In the genomic region with DNA sequence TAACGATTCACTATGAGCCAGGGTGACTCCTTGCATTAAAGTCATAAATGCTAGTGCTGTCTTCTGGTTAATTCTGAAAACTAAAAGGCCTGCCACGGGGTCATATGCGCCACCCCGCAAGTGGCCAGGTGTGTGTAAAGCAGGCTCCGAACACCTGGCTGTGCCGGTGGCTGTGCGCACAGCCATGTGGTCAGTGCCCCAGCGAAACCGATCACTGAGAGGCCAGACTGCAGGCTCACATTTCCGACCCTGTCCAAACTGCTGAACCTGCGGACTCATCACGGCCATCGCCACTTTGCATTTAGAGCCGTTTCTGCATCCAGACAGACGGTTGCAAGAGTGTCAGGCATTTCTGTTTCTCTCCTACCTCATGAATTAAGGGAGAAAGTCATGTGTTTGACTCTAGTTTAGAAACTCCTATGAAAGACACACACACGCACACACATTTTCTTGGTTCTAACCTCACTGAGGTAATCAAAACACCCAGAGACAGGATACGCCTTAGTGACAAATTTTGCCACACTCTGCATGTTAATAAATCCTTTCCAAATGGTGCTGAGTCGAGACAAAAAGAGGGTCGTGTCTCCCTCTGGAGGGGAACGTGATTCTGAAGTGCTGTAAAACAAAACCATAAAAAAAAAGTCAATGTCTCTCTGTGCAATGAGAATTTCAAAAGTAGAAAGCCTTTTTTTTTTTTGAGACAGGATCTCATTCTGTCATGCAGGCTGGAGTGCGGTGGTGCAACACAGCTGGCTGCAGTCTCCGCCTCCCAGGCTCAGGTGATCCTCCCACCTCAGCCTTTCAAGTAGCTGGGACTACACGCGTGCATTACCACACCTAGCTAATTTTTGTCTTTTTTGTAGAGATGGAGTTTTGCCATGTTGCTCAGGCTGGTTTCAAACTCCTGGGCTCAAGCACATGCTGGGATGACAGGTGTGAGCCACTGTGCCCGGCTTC, we compare ENCODE assay signal across 1 cellular context.
TF ChIP-seq lines count a peak whose summit lies in the region.

No MANE protein-coding gene starts in this region.

TF ChIP-seq in GM23338, 12 proteins besides CTCF, POLR2A, EP300 and RAD21:
- no peak for TF ChIP-seq ZNF331 (CRISPR knock-in tag; IDR thresholded peaks at IDR 0.05; ENCODE audit: low read depth)
- TF ChIP-seq POLR2AphosphoS5 (IDR thresholded peaks at IDR 0.05; ENCODE audit: low read depth): no peak
- no peak for TF ChIP-seq STAT1 (IDR thresholded peaks at IDR 0.05; ENCODE audit: unreplicated experiment)
- TF ChIP-seq, protein P1, sequence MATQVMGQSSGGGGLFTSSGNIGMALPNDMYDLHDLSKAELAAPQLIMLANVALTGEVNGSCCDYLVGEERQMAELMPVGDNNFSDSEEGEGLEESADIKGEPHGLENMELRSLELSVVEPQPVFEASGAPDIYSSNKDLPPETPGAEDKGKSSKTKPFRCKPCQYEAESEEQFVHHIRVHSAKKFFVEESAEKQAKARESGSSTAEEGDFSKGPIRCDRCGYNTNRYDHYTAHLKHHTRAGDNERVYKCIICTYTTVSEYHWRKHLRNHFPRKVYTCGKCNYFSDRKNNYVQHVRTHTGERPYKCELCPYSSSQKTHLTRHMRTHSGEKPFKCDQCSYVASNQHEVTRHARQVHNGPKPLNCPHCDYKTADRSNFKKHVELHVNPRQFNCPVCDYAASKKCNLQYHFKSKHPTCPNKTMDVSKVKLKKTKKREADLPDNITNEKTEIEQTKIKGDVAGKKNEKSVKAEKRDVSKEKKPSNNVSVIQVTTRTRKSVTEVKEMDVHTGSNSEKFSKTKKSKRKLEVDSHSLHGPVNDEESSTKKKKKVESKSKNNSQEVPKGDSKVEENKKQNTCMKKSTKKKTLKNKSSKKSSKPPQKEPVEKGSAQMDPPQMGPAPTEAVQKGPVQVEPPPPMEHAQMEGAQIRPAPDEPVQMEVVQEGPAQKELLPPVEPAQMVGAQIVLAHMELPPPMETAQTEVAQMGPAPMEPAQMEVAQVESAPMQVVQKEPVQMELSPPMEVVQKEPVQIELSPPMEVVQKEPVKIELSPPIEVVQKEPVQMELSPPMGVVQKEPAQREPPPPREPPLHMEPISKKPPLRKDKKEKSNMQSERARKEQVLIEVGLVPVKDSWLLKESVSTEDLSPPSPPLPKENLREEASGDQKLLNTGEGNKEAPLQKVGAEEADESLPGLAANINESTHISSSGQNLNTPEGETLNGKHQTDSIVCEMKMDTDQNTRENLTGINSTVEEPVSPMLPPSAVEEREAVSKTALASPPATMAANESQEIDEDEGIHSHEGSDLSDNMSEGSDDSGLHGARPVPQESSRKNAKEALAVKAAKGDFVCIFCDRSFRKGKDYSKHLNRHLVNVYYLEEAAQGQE (IDR thresholded peaks at IDR 0.05; ENCODE audit: unreplicated experiment): no peak
- no peak for TF ChIP-seq JUNB (IDR thresholded peaks at IDR 0.05; ENCODE audit: unreplicated experiment)
- no peak for TF ChIP-seq CREB1 (CRISPR knock-in tag; IDR thresholded peaks at IDR 0.05; ENCODE audit: low read depth)
- TF ChIP-seq, protein P2, sequence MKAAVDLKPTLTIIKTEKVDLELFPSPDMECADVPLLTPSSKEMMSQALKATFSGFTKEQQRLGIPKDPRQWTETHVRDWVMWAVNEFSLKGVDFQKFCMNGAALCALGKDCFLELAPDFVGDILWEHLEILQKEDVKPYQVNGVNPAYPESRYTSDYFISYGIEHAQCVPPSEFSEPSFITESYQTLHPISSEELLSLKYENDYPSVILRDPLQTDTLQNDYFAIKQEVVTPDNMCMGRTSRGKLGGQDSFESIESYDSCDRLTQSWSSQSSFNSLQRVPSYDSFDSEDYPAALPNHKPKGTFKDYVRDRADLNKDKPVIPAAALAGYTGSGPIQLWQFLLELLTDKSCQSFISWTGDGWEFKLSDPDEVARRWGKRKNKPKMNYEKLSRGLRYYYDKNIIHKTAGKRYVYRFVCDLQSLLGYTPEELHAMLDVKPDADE (IDR thresholded peaks at IDR 0.05): no peak
- TF ChIP-seq, protein P3, sequence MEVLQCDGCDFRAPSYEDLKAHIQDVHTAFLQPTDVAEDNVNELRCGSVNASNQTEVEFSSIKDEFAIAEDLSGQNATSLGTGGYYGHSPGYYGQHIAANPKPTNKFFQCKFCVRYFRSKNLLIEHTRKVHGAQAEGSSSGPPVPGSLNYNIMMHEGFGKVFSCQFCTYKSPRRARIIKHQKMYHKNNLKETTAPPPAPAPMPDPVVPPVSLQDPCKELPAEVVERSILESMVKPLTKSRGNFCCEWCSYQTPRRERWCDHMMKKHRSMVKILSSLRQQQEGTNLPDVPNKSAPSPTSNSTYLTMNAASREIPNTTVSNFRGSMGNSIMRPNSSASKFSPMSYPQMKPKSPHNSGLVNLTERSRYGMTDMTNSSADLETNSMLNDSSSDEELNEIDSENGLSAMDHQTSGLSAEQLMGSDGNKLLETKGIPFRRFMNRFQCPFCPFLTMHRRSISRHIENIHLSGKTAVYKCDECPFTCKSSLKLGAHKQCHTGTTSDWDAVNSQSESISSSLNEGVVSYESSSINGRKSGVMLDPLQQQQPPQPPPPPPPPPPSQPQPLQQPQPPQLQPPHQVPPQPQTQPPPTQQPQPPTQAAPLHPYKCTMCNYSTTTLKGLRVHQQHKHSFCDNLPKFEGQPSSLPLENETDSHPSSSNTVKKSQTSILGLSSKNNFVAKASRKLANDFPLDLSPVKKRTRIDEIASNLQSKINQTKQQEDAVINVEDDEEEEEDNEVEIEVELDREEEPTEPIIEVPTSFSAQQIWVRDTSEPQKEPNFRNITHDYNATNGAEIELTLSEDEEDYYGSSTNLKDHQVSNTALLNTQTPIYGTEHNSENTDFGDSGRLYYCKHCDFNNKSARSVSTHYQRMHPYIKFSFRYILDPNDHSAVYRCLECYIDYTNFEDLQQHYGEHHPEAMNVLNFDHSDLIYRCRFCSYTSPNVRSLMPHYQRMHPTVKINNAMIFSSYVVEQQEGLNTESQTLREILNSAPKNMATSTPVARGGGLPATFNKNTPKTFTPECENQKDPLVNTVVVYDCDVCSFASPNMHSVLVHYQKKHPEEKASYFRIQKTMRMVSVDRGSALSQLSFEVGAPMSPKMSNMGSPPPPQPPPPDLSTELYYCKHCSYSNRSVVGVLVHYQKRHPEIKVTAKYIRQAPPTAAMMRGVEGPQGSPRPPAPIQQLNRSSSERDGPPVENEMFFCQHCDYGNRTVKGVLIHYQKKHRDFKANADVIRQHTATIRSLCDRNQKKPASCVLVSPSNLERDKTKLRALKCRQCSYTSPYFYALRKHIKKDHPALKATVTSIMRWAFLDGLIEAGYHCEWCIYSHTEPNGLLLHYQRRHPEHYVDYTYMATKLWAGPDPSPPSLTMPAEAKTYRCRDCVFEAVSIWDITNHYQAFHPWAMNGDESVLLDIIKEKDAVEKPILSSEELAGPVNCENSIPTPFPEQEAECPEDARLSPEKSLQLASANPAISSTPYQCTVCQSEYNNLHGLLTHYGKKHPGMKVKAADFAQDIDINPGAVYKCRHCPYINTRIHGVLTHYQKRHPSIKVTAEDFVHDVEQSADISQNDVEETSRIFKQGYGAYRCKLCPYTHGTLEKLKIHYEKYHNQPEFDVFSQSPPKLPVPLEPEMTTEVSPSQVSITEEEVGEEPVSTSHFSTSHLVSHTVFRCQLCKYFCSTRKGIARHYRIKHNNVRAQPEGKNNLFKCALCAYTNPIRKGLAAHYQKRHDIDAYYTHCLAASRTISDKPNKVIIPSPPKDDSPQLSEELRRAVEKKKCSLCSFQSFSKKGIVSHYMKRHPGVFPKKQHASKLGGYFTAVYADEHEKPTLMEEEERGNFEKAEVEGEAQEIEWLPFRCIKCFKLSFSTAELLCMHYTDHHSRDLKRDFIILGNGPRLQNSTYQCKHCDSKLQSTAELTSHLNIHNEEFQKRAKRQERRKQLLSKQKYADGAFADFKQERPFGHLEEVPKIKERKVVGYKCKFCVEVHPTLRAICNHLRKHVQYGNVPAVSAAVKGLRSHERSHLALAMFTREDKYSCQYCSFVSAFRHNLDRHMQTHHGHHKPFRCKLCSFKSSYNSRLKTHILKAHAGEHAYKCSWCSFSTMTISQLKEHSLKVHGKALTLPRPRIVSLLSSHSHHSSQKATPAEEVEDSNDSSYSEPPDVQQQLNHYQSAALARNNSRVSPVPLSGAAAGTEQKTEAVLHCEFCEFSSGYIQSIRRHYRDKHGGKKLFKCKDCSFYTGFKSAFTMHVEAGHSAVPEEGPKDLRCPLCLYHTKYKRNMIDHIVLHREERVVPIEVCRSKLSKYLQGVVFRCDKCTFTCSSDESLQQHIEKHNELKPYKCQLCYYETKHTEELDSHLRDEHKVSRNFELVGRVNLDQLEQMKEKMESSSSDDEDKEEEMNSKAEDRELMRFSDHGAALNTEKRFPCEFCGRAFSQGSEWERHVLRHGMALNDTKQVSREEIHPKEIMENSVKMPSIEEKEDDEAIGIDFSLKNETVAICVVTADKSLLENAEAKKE (CRISPR knock-in tag; IDR thresholded peaks at IDR 0.05): no peak
- no peak for TF ChIP-seq EZH2 (IDR thresholded peaks at IDR 0.05; ENCODE audit: low read depth, unreplicated experiment)
- no peak for TF ChIP-seq ZNF114 (CRISPR knock-in tag; IDR thresholded peaks at IDR 0.05)
- no peak for TF ChIP-seq NANOG (IDR thresholded peaks at IDR 0.05; ENCODE audit: borderline replicate concordance)
